29 cellular contexts compared by ENCODE assay signal in the genomic region with DNA sequence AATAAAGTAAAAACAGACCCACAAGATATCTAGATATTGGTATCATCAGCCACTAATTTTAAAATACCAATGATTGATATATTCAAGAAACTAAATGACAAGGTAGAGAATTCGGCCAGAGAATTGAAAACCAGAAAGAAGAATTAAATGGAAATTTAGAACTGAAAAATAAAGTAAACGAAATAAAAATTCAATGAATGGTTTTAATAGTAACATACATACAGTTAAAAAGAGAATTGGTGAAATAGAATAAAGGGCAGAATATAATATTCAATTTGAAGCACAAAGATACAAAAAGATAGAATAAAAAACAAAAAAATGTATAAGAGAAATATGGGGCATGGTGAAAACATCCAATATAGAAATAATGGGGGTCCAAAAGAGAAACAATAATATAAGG.
"Had no signal": no experiment of that assay in that cellular context is flagged by ENCODE, and none has a peak within 500 bp of the region (broad histone marks: within the 10 kb centered on the region; RNA-seq: fewer than 3 reads in every experiment).

No MANE protein-coding gene starts in this region.

- H3K4me3 ChIP-seq: right lobe of liver, sigmoid colon, stomach, thoracic aorta, thyroid gland, tibial nerve, upper lobe of left lung, vagina had no signal

- ATAC-seq: naive thymus-derived CD8-positive, alpha-beta T cell; natural killer cell treated with Interleukin-12 subunit alpha and Interleukin-12 subunit beta and Interleukin-15 and Interleukin-18, amount 100 ng/mL, for 72 hours; right cardiac atrium; right lobe of liver; stimulated activated effector memory CD8-positive, alpha-beta T cell treated with anti-CD3 and anti-CD28 coated beads, Interleukin-12 subunit alpha, Interleukin-12 subunit beta, amount 100 ng/mL, for 72 hours; stimulated activated naive B cell treated with anti-CD40 and anti-IgM and Interleukin-4, amounts not matched to agents 10 μg/mL and 1 μg/mL and 100 μg/mL, for 72 hours had no signal

- H3K27ac ChIP-seq: neutrophil, parathyroid adenoma, right lobe of liver, sigmoid colon, stomach, thoracic aorta, thyroid gland, tibial nerve, upper lobe of left lung, vagina had no signal

- H3K27me3 ChIP-seq: neutrophil, right lobe of liver, sigmoid colon, stomach, thyroid gland, tibial nerve, upper lobe of left lung, vagina had no signal

- H3K27me3 Mint-ChIP-seq: progenitor cell of endocrine pancreas had no signal

- FAIRE-seq: small intestine, urothelium cell line had no signal

- H3K4me1 Mint-ChIP-seq: naive thymus-derived CD8-positive, alpha-beta T cell; neural crest cell; stimulated activated effector memory CD8-positive, alpha-beta T cell treated with anti-CD3 and anti-CD28 coated beads, Interleukin-12 subunit alpha, Interleukin-12 subunit beta, amount 100 ng/mL, for 72 hours; stimulated activated naive B cell treated with anti-CD40 and anti-IgM and Interleukin-4, amounts not matched to agents 10 μg/mL and 1 μg/mL and 100 μg/mL, for 72 hours had no signal

- H3K9me3 ChIP-seq: neutrophil, thyroid gland, vagina had no signal

- H3K27ac Mint-ChIP-seq: naive thymus-derived CD8-positive, alpha-beta T cell; natural killer cell treated with Interleukin-12 subunit alpha and Interleukin-12 subunit beta and Interleukin-15 and Interleukin-18, amount 100 ng/mL, for 72 hours; nephron progenitor cell; progenitor cell of endocrine pancreas; stimulated activated effector memory CD8-positive, alpha-beta T cell treated with anti-CD3 and anti-CD28 coated beads, Interleukin-12 subunit alpha, Interleukin-12 subunit beta, amount 100 ng/mL, for 72 hours; stimulated activated naive B cell treated with anti-CD40 and anti-IgM and Interleukin-4, amounts not matched to agents 10 μg/mL and 1 μg/mL and 100 μg/mL, for 72 hours; stimulated activated naive CD8-positive, alpha-beta T cell treated with anti-CD3 and anti-CD28 coated beads, Interleukin-15, Interleukin-2, amounts not matched to agents 100 ng/mL and 50 ng/mL, for 24 hours had no signal

- H3K4me3 Mint-ChIP-seq: naive thymus-derived CD8-positive, alpha-beta T cell; natural killer cell treated with Interleukin-12 subunit alpha and Interleukin-12 subunit beta and Interleukin-15 and Interleukin-18, amount 100 ng/mL, for 72 hours; nephron progenitor cell; neural crest cell; stimulated activated effector memory CD8-positive, alpha-beta T cell treated with anti-CD3 and anti-CD28 coated beads, Interleukin-12 subunit alpha, Interleukin-12 subunit beta, amount 100 ng/mL, for 72 hours; stimulated activated naive B cell treated with anti-CD40 and anti-IgM and Interleukin-4, amounts not matched to agents 10 μg/mL and 1 μg/mL and 100 μg/mL, for 72 hours; stimulated activated naive CD8-positive, alpha-beta T cell treated with anti-CD3 and anti-CD28 coated beads, Interleukin-15, Interleukin-2, amounts not matched to agents 100 ng/mL and 50 ng/mL, for 24 hours had no signal

- DNase-seq: naive thymus-derived CD8-positive, alpha-beta T cell; nephron progenitor cell; nucleus accumbens; posterior cingulate gyrus; right cardiac atrium; right lobe of liver; sigmoid colon; small intestine; stimulated activated CD4-positive, alpha-beta T cell treated with anti-CD3 and anti-CD28 coated beads, Interleukin-15, amount 100 ng/mL, for 24 hours; stimulated activated CD4-positive, alpha-beta T cell treated with anti-CD3 and anti-CD28 coated beads, Interleukin-2, amount 100 ng/mL, for 24 hours; stimulated activated CD4-positive, alpha-beta T cell treated with anti-CD3 and anti-CD28 coated beads, Interleukin-2, amount 100 ng/mL, for 48 hours; stimulated activated CD4-positive, alpha-beta T cell treated with anti-CD3 and anti-CD28 coated beads, Interleukin-4, amount 100 ng/mL, for 24 hours; stimulated activated naive B cell treated with anti-CD40 and anti-IgM and Interleukin-4, amounts not matched to agents 10 μg/mL and 1 μg/mL and 100 μg/mL, for 72 hours; stimulated activated naive CD4-positive, alpha-beta T cell treated with Interleukin-2 at 50 U/mL for 16 hours; stomach; thyroid gland; trophoblast cell; upper lobe of left lung had no signal

- H3K36me3 ChIP-seq: neutrophil, right lobe of liver, sigmoid colon, stomach, thoracic aorta, thyroid gland, tibial nerve, upper lobe of left lung, vagina had no signal

- H3K9me3 Mint-ChIP-seq: natural killer cell treated with Interleukin-12 subunit alpha and Interleukin-12 subunit beta and Interleukin-15 and Interleukin-18, amount 100 ng/mL, for 72 hours had no signal

- H3K36me3 Mint-ChIP-seq: stimulated activated effector memory CD8-positive, alpha-beta T cell treated with anti-CD3 and anti-CD28 coated beads, Interleukin-12 subunit alpha, Interleukin-12 subunit beta, amount 100 ng/mL, for 72 hours had no signal

- H3K4me1 ChIP-seq: parathyroid adenoma, right lobe of liver, sigmoid colon, stomach, tibial nerve, vagina had no signal
